8 cellular contexts compared by ENCODE assay signal in genomic region chr3:119033393-119034255, GRCh38. TPM values are rescaled to one million over a fixed set of nuclear protein-coding genes. Genes with fewer than 3 reads are reported as not detected.
DNase-seq lines count a peak whose midpoint lies in the region; ATAC-seq and TF ChIP-seq lines count a peak whose summit lies in the region.

No MANE protein-coding gene starts in this region.

- H2AFZ ChIP-seq in GM23338 = peak overlapping the region; percentile 84

- no peaks in the 10 kb centered on the region for H3K9me2 ChIP-seq in GM23338 (ENCODE audit: insufficient read depth)

- H3K4me3 Mint-ChIP-seq in GM23338 (peak overlapping the region; percentile 91), T-helper 17 cell (peak overlapping the region; percentile 91)

- no peak overlapping the region for H3K27ac Mint-ChIP-seq in GM23338
- H3K27ac Mint-ChIP-seq in T-helper 17 cell = no peak overlapping the region

- no peaks in the 10 kb centered on the region for H4K20me1 ChIP-seq in GM23338 (replicated peaks; ENCODE audit: insufficient read depth)

- peaks cover 11% of the 10 kb centered on the region for H3K27me3 Mint-ChIP-seq in GM23338 (ENCODE audit: insufficient read depth, low read depth, poor library complexity)
- H3K27me3 Mint-ChIP-seq in T-helper 17 cell = peaks cover 50% of the 10 kb centered on the region

- H3K27me3 ChIP-seq in GM23338 (ENCODE audit: insufficient read depth) (peaks cover 29% of the 10 kb centered on the region), prostate gland (replicated peaks; ENCODE audit: insufficient read depth) (no peaks in the 10 kb centered on the region), MG63 (peaks cover 66% of the 10 kb centered on the region)

- H3K9me3 Mint-ChIP-seq in GM23338 = no peaks in the 10 kb centered on the region; the same call in 2 of the 3 replicates

- H3K36me3 Mint-ChIP-seq in GM23338 (ENCODE audit: low read depth) = no peaks in the 10 kb centered on the region
- H3K36me3 Mint-ChIP-seq in T-helper 17 cell (ENCODE audit: low read depth) = no peaks in the 10 kb centered on the region

- H3K4me1 Mint-ChIP-seq in GM23338 (peaks cover 18% of the 10 kb centered on the region), T-helper 17 cell (peaks cover 9% of the 10 kb centered on the region)

- H3K9me3 ChIP-seq in T-helper 17 cell (ENCODE audit: control insufficient read depth, low read length, poor library complexity, severe bottlenecking) = no peaks in the 10 kb centered on the region
- no peaks in the 10 kb centered on the region for H3K9me3 ChIP-seq in prostate gland
- no peaks in the 10 kb centered on the region for H3K9me3 ChIP-seq in MG63

- DNase-seq in GM23338 (ENCODE audit: low spot score) (no peak), T-helper 17 cell (no peak), globus pallidus (ENCODE audit: low spot score) (peak; percentile 52), prostate gland (ENCODE audit: low spot score) (no peak), D341Med (ENCODE audit: low spot score) (no peak), MG63 (no peak), middle frontal gyrus (ENCODE audit: extremely low spot score, low spot score) (no peak)

- H3K4me2 ChIP-seq in GM23338 = peak overlapping the region; percentile 79

- no peaks in the 10 kb centered on the region; the same call in 1 of the 2 replicates for H3F3A ChIP-seq in GM23338 (replicated peaks; ENCODE audit: low read depth)

- TF ChIP-seq CTCF in GM23338 (conservative IDR thresholded peaks at IDR 0.05; ENCODE audit: low read depth in 2 of 2) (no peak), prostate gland (IDR thresholded peaks at IDR 0.05) (no peak)

- H3K79me2 ChIP-seq in GM23338 (replicated peaks; ENCODE audit: insufficient read depth) = no peaks in the 10 kb centered on the region

- H3K36me3 ChIP-seq in GM23338 (ENCODE audit: insufficient read depth) (no peaks in the 10 kb centered on the region), prostate gland (no peaks in the 10 kb centered on the region), MG63 (no peaks in the 10 kb centered on the region)

- WGBS in prostate gland = 40% methylated on average over 14 of the region's 14 CpGs

- H3K4me3 ChIP-seq in GM23338 (peak overlapping the region; percentile 74), prostate gland (peak overlapping the region; percentile 43 to 53), MG63 (no peak overlapping the region)

- H3K4me1 ChIP-seq in GM23338 (ENCODE audit: insufficient read depth) (peaks cover 4% of the 10 kb centered on the region; the same call in 1 of the 2 replicates), prostate gland (replicated peaks) (peaks cover 2% of the 10 kb centered on the region)

- TF ChIP-seq POLR2A in prostate gland (IDR thresholded peaks at IDR 0.05) = no peak

- H3K27ac ChIP-seq in GM23338 (ENCODE audit: low read depth) = no peak overlapping the region
- H3K27ac ChIP-seq in prostate gland = no peak overlapping the region

- intact Hi-C loops in prostate gland (cut with DNase I) = loop anchor here (10.0 kb wide), 1 partner anchor 149 kb away; no protein-coding TSS in a partner anchor

- ATAC-seq in GM23338 = no peak
- ATAC-seq in T-helper 17 cell = no peak
- no peak for ATAC-seq in GM21515 (IDR thresholded peaks at IDR 0.05; ENCODE audit: unreplicated experiment)

TF ChIP-seq in GM23338, 12 proteins besides CTCF, POLR2A, EP300 and RAD21:
- TF ChIP-seq EZH2 (IDR thresholded peaks at IDR 0.05; ENCODE audit: low read depth, unreplicated experiment) (no peak), EZH2phosphoT487 (IDR thresholded peaks at IDR 0.05; ENCODE audit: unreplicated experiment) (no peak), NANOG (IDR thresholded peaks at IDR 0.05; ENCODE audit: borderline replicate concordance) (no peak), POLR2AphosphoS5 (IDR thresholded peaks at IDR 0.05; ENCODE audit: low read depth) (no peak), STAT1 (IDR thresholded peaks at IDR 0.05; ENCODE audit: unreplicated experiment) (no peak), ZNF331 (CRISPR knock-in tag; IDR thresholded peaks at IDR 0.05; ENCODE audit: low read depth) (no peak), ZNF114 (CRISPR knock-in tag; IDR thresholded peaks at IDR 0.05) (no peak), ZNF462 (CRISPR knock-in tag; IDR thresholded peaks at IDR 0.05) (no peak)

RNA-seq across cellular contexts. Expression of gene IGSF11, which starts 1.0 kb away (rescaled TPM):
- 1.8 and 3.3 TPM in 2 replicates for total RNA-seq in GM23338 (2014; rRNA removed; shearing (Covaris generic))
- 0.68 and 1.0 TPM in 2 replicates for polyA plus RNA-seq in GM23338 (2016; fragmentation: Nextera tagmentation; extraction: Ambion mirVana)
- total RNA-seq in T-helper 17 cell (1 to 10 TPM in 1 of 2 donors, not detected in 1; 1.6 TPM), prostate gland (10 to 100 TPM in 1 of 2 donors, under 1 TPM in 1; 0.46 to 30.9 TPM)
- total RNA-seq in MG63 (2014; rRNA removed; shearing (Covaris generic); ENCODE audit: low replicate concordance) = 0.20 TPM in 1 of 2 replicates, not detected in the other
